In genomic region chr12:1576410-1577240, GRCh38 we compare ENCODE assay signal across 10 cellular contexts. TPM values are rescaled to one million over a fixed set of nuclear protein-coding genes. Genes with fewer than 3 reads are reported as not detected.
DNase-seq lines count a peak whose midpoint lies in the region; ATAC-seq and TF ChIP-seq lines count a peak whose summit lies in the region.
"Had no signal": no experiment of that assay in that cellular context is flagged by ENCODE, and none has a peak within 500 bp of the region (broad histone marks: within the 10 kb centered on the region; RNA-seq: fewer than 3 reads in every experiment).

No MANE protein-coding gene starts in this region.

- CTCF ChIA-PET in HEK293 (lab: Yijun Ruan, JAX) (interaction anchor here (0.9 to 10.7 kb wide), 2 partner anchors 454 to 459 kb away, joined by 3 to 196 read pairs; no protein-coding TSS in a partner anchor), OCI-LY7 (lab: Charles Lee; ENCODE audit: unreplicated experiment) (no interaction called here)

- H4K20me1 ChIP-seq in OCI-LY7 (ENCODE audit: insufficient read depth, low read length): no peaks in the 10 kb centered on the region

- H3K4me3 ChIP-seq in HEK293 (ENCODE audit: low read depth, low read length): no peak overlapping the region
- H3K4me3 ChIP-seq in astrocyte of the spinal cord (ENCODE audit: low read depth, low read length): no peak overlapping the region
- peak overlapping the region; percentile 29 to 65 (median 51) for H3K4me3 ChIP-seq in subcutaneous abdominal adipose tissue (ENCODE audit: low read depth in 1 of 5, low read length in 5 of 5)
- H3K4me3 ChIP-seq in OCI-LY7 (ENCODE audit: low read depth, low read length, poor library complexity, severe bottlenecking): no peak overlapping the region

- H3K36me3 ChIP-seq in HEK293 (ENCODE audit: control insufficient read depth in 2 of 2, insufficient read depth in 1 of 2, low read length in 2 of 2) (no peaks in the 10 kb centered on the region), subcutaneous abdominal adipose tissue (ENCODE audit: control insufficient read depth in 5 of 5, insufficient read depth in 5 of 5, low read length in 5 of 5) (no peaks in the 10 kb centered on the region), OCI-LY7 (ENCODE audit: insufficient read depth, low read length) (no peaks in the 10 kb centered on the region)

- H3K79me2 ChIP-seq in OCI-LY7 (ENCODE audit: insufficient read depth, low read depth, low read length): no peaks in the 10 kb centered on the region

- BruUV-seq in OCI-LY7 (replicated peaks; lab: Mats Ljungman, UMichigan): no TSS peak

- H3K4me1 ChIP-seq in HEK293 (ENCODE audit: control insufficient read depth, insufficient read depth, low read length) (peaks cover 26% of the 10 kb centered on the region), subcutaneous abdominal adipose tissue (ENCODE audit: control insufficient read depth in 5 of 5, insufficient read depth in 5 of 5, low read length in 5 of 5) (peaks cover 10 to 35% (median 25%) of the 10 kb centered on the region in 5 donors), OCI-LY7 (ENCODE audit: insufficient read depth, low read length, poor library complexity, severe bottlenecking) (peaks cover 7% of the 10 kb centered on the region)

- H3K9me3 ChIP-seq in HEK293 (ENCODE audit: control insufficient read depth, insufficient read depth, low read depth, low read length) (no peaks in the 10 kb centered on the region), subcutaneous abdominal adipose tissue (ENCODE audit: control insufficient read depth in 5 of 5, low read length in 5 of 5) (no peaks in the 10 kb centered on the region), OCI-LY7 (ENCODE audit: low read length) (no peaks in the 10 kb centered on the region)

- POLR2A ChIA-PET in HEK293 (lab: Yijun Ruan, JAX) (interaction anchor here (0.5 kb wide), 1 partner anchor 51 kb away, joined by 7 read pairs; no protein-coding TSS in a partner anchor), OCI-LY7 (lab: Charles Lee) (interaction anchor here (0.9 kb wide), 1 partner anchor 308 kb away, joined by 3 read pairs; no protein-coding TSS in a partner anchor)

- H3K27ac ChIP-seq in HEK293 (ENCODE audit: extremely low read depth, low read depth, low read length) (peak overlapping the region; percentile 86), subcutaneous abdominal adipose tissue (ENCODE audit: low read depth, low read length) (peak overlapping the region; percentile 23), OCI-LY7 (ENCODE audit: low read depth, low read length, poor library complexity, severe bottlenecking) (no peak overlapping the region)

- no peak overlapping the region for H2AFZ ChIP-seq in OCI-LY7 (ENCODE audit: low read length)

- no peak overlapping the region for H3K4me2 ChIP-seq in OCI-LY7 (ENCODE audit: low read length)

- TF ChIP-seq CTCF in HEK293 (tag by site-specific recombination; IDR thresholded peaks at IDR 0.05): no peak
- peak; percentile 6 for TF ChIP-seq CTCF in astrocyte of the spinal cord (IDR thresholded peaks at IDR 0.05; ENCODE audit: low read depth, low read length)
- no peak for TF ChIP-seq CTCF in OCI-LY7 (conservative IDR thresholded peaks at IDR 0.05; ENCODE audit: low read length)

- H3K9ac ChIP-seq in subcutaneous abdominal adipose tissue (ENCODE audit: low read length in 5 of 5): peak overlapping the region in 3 of 5 donors; percentile 12 to 65 (median 33)

- no peak for ATAC-seq in HG03159 (IDR thresholded peaks at IDR 0.05; ENCODE audit: unreplicated experiment)
- ATAC-seq: activated CD8-positive, alpha-beta memory T cell treated with anti-CD3 and anti-CD28 coated beads, Interleukin-2, amount 10 ng/mL, durations not matched to agents 7 days and 5 days had no signal

- no peaks in the 10 kb centered on the region for H3K27me3 ChIP-seq in subcutaneous abdominal adipose tissue (ENCODE audit: control insufficient read depth in 5 of 5, insufficient read depth in 4 of 5, low read length in 5 of 5)

- intact Hi-C loops in OCI-LY7 (cut with micrococcal nuclease; ENCODE audit: unreplicated experiment): no loop called here

- H3K9me2 ChIP-seq in OCI-LY7 (ENCODE audit: insufficient read depth, low read length): no peaks in the 10 kb centered on the region

- DNase-seq in astrocyte of the spinal cord (ENCODE audit: low read depth, low spot score) (peak; percentile 66), left kidney (ENCODE audit: low read depth, low spot score) (peak; percentile 76), OCI-LY7 (ENCODE audit: low spot score) (no peak), NCI-H510A (lab: John Stamatoyannopoulos, UW) (no peak), SIG-M5 (lab: John Stamatoyannopoulos, UW) (no peak)
- DNase-seq: activated CD8-positive, alpha-beta memory T cell treated with anti-CD3 and anti-CD28 coated beads, Interleukin-2, amount 10 ng/mL, durations not matched to agents 7 days and 5 days; effector memory CD4-positive, alpha-beta T cell had no signal

- in situ Hi-C loops in astrocyte of the spinal cord (cut with HindIII; ENCODE audit: low sequenced_read_pairs): no loop called here

TF ChIP-seq in HEK293, 187 proteins besides CTCF, POLR2A, EP300 and RAD21 (continues in another document):
- TF ChIP-seq SALL2 (tag by site-specific recombination; IDR thresholded peaks at IDR 0.05; ENCODE audit: borderline replicate concordance) (no peak), ZNF23 (tag by site-specific recombination; IDR thresholded peaks at IDR 0.05; ENCODE audit: borderline replicate concordance) (no peak), ZNF398 (tag by site-specific recombination; IDR thresholded peaks at IDR 0.05) (peak; percentile 82), ZNF600 (tag by site-specific recombination; IDR thresholded peaks at IDR 0.05) (peak; percentile 64; the same call in 1 of the 2 replicates), ZNF843 (tag by site-specific recombination; IDR thresholded peaks at IDR 0.05) (peak; percentile 87), ZNF404 (tag by site-specific recombination; IDR thresholded peaks at IDR 0.05) (no peak), ZFP3 (tag by site-specific recombination; IDR thresholded peaks at IDR 0.05; ENCODE audit: low read depth) (no peak), SP7 (tag by site-specific recombination; IDR thresholded peaks at IDR 0.05) (peak; percentile 70), ZNF132 (tag by site-specific recombination; IDR thresholded peaks at IDR 0.05; ENCODE audit: borderline replicate concordance) (no peak), ZNF280C (tag by site-specific recombination; IDR thresholded peaks at IDR 0.05) (no peak), ZBTB7A (tag by site-specific recombination; IDR thresholded peaks at IDR 0.05; ENCODE audit: low read depth) (no peak), ZNF449 (tag by site-specific recombination; IDR thresholded peaks at IDR 0.05) (peak; percentile 98)

RNA-seq across cellular contexts. Expression of gene FBXL14, which starts 17.8 kb away (rescaled TPM):
- total RNA-seq in OCI-LY7 (2014; rRNA removed; shearing (Covaris generic)): 45.5 and 46.2 TPM in 2 replicates
- total RNA-seq in OCI-LY7 (2022): 33.4 and 37.4 TPM in 2 replicates

RNA-seq across cellular contexts. Expression of gene WNT5B, which starts 52.4 kb away (rescaled TPM):
- total RNA-seq in OCI-LY7 (2014; rRNA removed; shearing (Covaris generic)): 11.3 and 14.7 TPM in 2 replicates
- 0.86 and 2.6 TPM in 2 replicates for total RNA-seq in OCI-LY7 (2022)

Comparison
In these comparisons a context has a peak if more than half of its experiments do, and no peak if none do; other contexts are left out.
1. H3K4me3 ChIP-seq: peak in subcutaneous abdominal adipose tissue (5 of 5); none in HEK293 (single experiment), astrocyte of the spinal cord (single experiment) and OCI-LY7 (single experiment).
2. DNase-seq: peak in astrocyte of the spinal cord (single experiment) and left kidney (single experiment); none in OCI-LY7 (single experiment), NCI-H510A (single experiment) and SIG-M5 (single experiment).